In genomic region chr3:192155194-192155593, GRCh38 we compare ENCODE assay signal across 19 cellular contexts.
DNase-seq lines count a peak whose midpoint lies in the region; ATAC-seq, FAIRE-seq and TF ChIP-seq lines count a peak whose summit lies in the region.
"Had no signal": no experiment of that assay in that cellular context is flagged by ENCODE, and none has a peak within 500 bp of the region (broad histone marks: within the 10 kb centered on the region; RNA-seq: fewer than 3 reads in every experiment).

No MANE protein-coding gene starts in this region.

- H3K4me2 ChIP-seq in GM23338 (peak overlapping the region; percentile 76), neural cell (ENCODE audit: low read length) (no peak overlapping the region)

- peak overlapping the region; percentile 52 for H3K4me3 ChIP-seq in GM23338
- peak overlapping the region; percentile 30 for H3K4me3 ChIP-seq in NT2/D1 (ENCODE audit: insufficient read length, low read depth)
- H3K4me3 ChIP-seq in endodermal cell (ENCODE audit: low read length), result peak overlapping the region; percentile 67
- peak overlapping the region; percentile 50 for H3K4me3 ChIP-seq in neural cell (ENCODE audit: low read length)
- H3K4me3 ChIP-seq in left lung, result no peak overlapping the region
- peak overlapping the region in 1 of 4 donors; percentile 17 for H3K4me3 ChIP-seq in pancreas
- H3K4me3 ChIP-seq: right atrium auricular region had no signal

- H3K9ac ChIP-seq in NT2/D1 (ENCODE audit: insufficient read length, low read depth), result no peak overlapping the region
- no peak overlapping the region for H3K9ac ChIP-seq in endodermal cell (ENCODE audit: extremely low read depth, low read length, poor library complexity, severe bottlenecking)
- no peak overlapping the region for H3K9ac ChIP-seq in neural cell (ENCODE audit: low read length)

- FAIRE-seq in pancreas (lab: Jason Lieb, UNC), result no peak

- TF ChIP-seq RAD21 in neural cell (conservative IDR thresholded peaks at IDR 0.05), result no peak

- H3K4me1 Mint-ChIP-seq in GM23338 (peaks cover 16% of the 10 kb centered on the region), endodermal cell (peaks cover 9% of the 10 kb centered on the region)
- H3K4me1 Mint-ChIP-seq: stimulated activated effector memory CD8-positive, alpha-beta T cell treated with anti-CD3 and anti-CD28 coated beads, Interleukin-12 subunit alpha, Interleukin-12 subunit beta, amount 100 ng/mL, for 72 hours had no signal

- H4K20me1 ChIP-seq in GM23338 (replicated peaks; ENCODE audit: insufficient read depth) (no peaks in the 10 kb centered on the region), neural cell (ENCODE audit: insufficient read depth) (no peaks in the 10 kb centered on the region)

- H3K9me3 Mint-ChIP-seq in GM23338, result no peaks in the 10 kb centered on the region
- H3K9me3 Mint-ChIP-seq in endodermal cell, result peaks cover 3% of the 10 kb centered on the region
- H3K9me3 Mint-ChIP-seq: activated naive CD4-positive, alpha-beta T cell treated with anti-CD3 and anti-CD28 coated beads for 36 hours; T-helper 2 cell treated with Interferon-gamma antibody and Interleukin-4, amounts not matched to agents 5 μg/mL and 100 μg/mL, for 36 hours had no signal

- peak overlapping the region; percentile 77 for H3K4me3 Mint-ChIP-seq in GM23338
- H3K4me3 Mint-ChIP-seq in endodermal cell, result peak overlapping the region; percentile 56
- H3K4me3 Mint-ChIP-seq: activated CD8-positive, alpha-beta T cell treated with anti-CD3 and anti-CD28 coated beads, Interleukin-2, amount 10 ng/mL, durations not matched to agents 7 days and 5 days; activated naive CD4-positive, alpha-beta T cell treated with anti-CD3 and anti-CD28 coated beads for 36 hours; stimulated activated effector memory CD8-positive, alpha-beta T cell treated with anti-CD3 and anti-CD28 coated beads, Interleukin-12 subunit alpha, Interleukin-12 subunit beta, amount 100 ng/mL, for 72 hours; T-helper 2 cell treated with Interferon-gamma antibody and Interleukin-4, amounts not matched to agents 5 μg/mL and 100 μg/mL, for 36 hours had no signal

- peak; percentile 34; the same call in 1 of the 3 replicates for ATAC-seq in GM23338
- ATAC-seq in left lung, result no peak
- no peak for ATAC-seq in pancreas
- ATAC-seq: activated CD8-positive, alpha-beta T cell treated with anti-CD3 and anti-CD28 coated beads, Interleukin-2, amount 10 ng/mL, durations not matched to agents 7 days and 5 days; stimulated activated effector memory CD8-positive, alpha-beta T cell treated with anti-CD3 and anti-CD28 coated beads, Interleukin-12 subunit alpha, Interleukin-12 subunit beta, amount 100 ng/mL, for 72 hours had no signal

- H3K27ac Mint-ChIP-seq in GM23338 (peak overlapping the region; percentile 85), endodermal cell (peak overlapping the region; percentile 76)
- H3K27ac Mint-ChIP-seq: activated CD8-positive, alpha-beta T cell treated with anti-CD3 and anti-CD28 coated beads, Interleukin-2, amount 10 ng/mL, durations not matched to agents 7 days and 5 days; activated naive CD4-positive, alpha-beta T cell treated with anti-CD3 and anti-CD28 coated beads for 36 hours; stimulated activated effector memory CD8-positive, alpha-beta T cell treated with anti-CD3 and anti-CD28 coated beads, Interleukin-12 subunit alpha, Interleukin-12 subunit beta, amount 100 ng/mL, for 72 hours; T-helper 2 cell treated with Interferon-gamma antibody and Interleukin-4, amounts not matched to agents 5 μg/mL and 100 μg/mL, for 36 hours had no signal

- no peaks in the 10 kb centered on the region for H3K79me2 ChIP-seq in GM23338 (replicated peaks; ENCODE audit: insufficient read depth)
- no peaks in the 10 kb centered on the region for H3K79me2 ChIP-seq in neural cell (replicated peaks; ENCODE audit: insufficient read depth, low read length)

- H3K9me3 ChIP-seq in NT2/D1 (ENCODE audit: insufficient read depth, low read length) (no peaks in the 10 kb centered on the region), endodermal cell (ENCODE audit: control insufficient read depth, low read length) (no peaks in the 10 kb centered on the region), neural cell (ENCODE audit: low read length) (no peaks in the 10 kb centered on the region), left lung (no peaks in the 10 kb centered on the region), pancreas (no peaks in the 10 kb centered on the region)
- H3K9me3 ChIP-seq: right atrium auricular region had no signal

- H3K27ac ChIP-seq in GM23338 (ENCODE audit: low read depth) (no peak overlapping the region), endodermal cell (ENCODE audit: low read depth, low read length) (no peak overlapping the region), neural cell (ENCODE audit: low read length) (no peak overlapping the region), left lung (no peak overlapping the region), pancreas (no peak overlapping the region)
- H3K27ac ChIP-seq: right atrium auricular region had no signal

- TF ChIP-seq EP300 in neural cell (conservative IDR thresholded peaks at IDR 0.05; ENCODE audit: poor library complexity, severe bottlenecking), result no peak

- peaks cover 3% of the 10 kb centered on the region for H3K27me3 Mint-ChIP-seq in GM23338 (ENCODE audit: insufficient read depth, low read depth, poor library complexity)
- no peaks in the 10 kb centered on the region for H3K27me3 Mint-ChIP-seq in endodermal cell (ENCODE audit: insufficient read depth)

- no peaks in the 10 kb centered on the region for H3F3A ChIP-seq in GM23338 (replicated peaks; ENCODE audit: low read depth)
- no peaks in the 10 kb centered on the region for H3F3A ChIP-seq in neural cell (ENCODE audit: insufficient read depth, low read length, poor library complexity, severe bottlenecking)

- H2AFZ ChIP-seq in GM23338 (peak overlapping the region; percentile 26; the same call in 1 of the 2 replicates), neural cell (ENCODE audit: low read depth, low read length) (no peak overlapping the region)

- WGBS in endodermal cell (ENCODE audit: insufficient coverage in 1 of 2, insufficient read length in 1 of 2), 2 experiments, result 37 to 65% methylated on average over 5 to 7 of the region's 9 CpGs
- WGBS in pancreas, 2 donors, result 30 to 42% methylated on average over 5 to 9 of the region's 9 CpGs

- H3K4me1 ChIP-seq in GM23338 (ENCODE audit: insufficient read depth) (0 out of 2 replicates have a peak, but pooled peaks cover 4% of the 10 kb centered on the region), NT2/D1 (ENCODE audit: insufficient read depth, insufficient read length) (no peaks in the 10 kb centered on the region), endodermal cell (ENCODE audit: control insufficient read depth, insufficient read depth, low read length) (no peaks in the 10 kb centered on the region), left lung (no peaks in the 10 kb centered on the region), pancreas (no peaks in the 10 kb centered on the region)
- H3K4me1 ChIP-seq: right atrium auricular region had no signal

- H3K9me2 ChIP-seq in GM23338 (ENCODE audit: insufficient read depth), result no peaks in the 10 kb centered on the region
- no peaks in the 10 kb centered on the region for H3K9me2 ChIP-seq in neural cell (ENCODE audit: insufficient read depth, low read length)

- H3K27me3 ChIP-seq in GM23338 (ENCODE audit: insufficient read depth), result no peaks in the 10 kb centered on the region
- no peaks in the 10 kb centered on the region for H3K27me3 ChIP-seq in NT2/D1 (ENCODE audit: insufficient read depth, insufficient read length)
- no peaks in the 10 kb centered on the region for H3K27me3 ChIP-seq in endodermal cell (ENCODE audit: control insufficient read depth, insufficient read depth, low read length, poor library complexity, severe bottlenecking)
- H3K27me3 ChIP-seq in neural cell (ENCODE audit: insufficient read depth, low read depth, low read length), result peaks cover 4% of the 10 kb centered on the region
- no peaks in the 10 kb centered on the region for H3K27me3 ChIP-seq in left lung
- no peaks in the 10 kb centered on the region for H3K27me3 ChIP-seq in pancreas
- H3K27me3 ChIP-seq: right atrium auricular region had no signal

- no peak for DNase-seq in GM23338 (ENCODE audit: low spot score)
- no peak for DNase-seq in NT2/D1 (ENCODE audit: low read depth, low spot score)
- no peak for DNase-seq in endodermal cell
- no peak for DNase-seq in left lung
- no peak for DNase-seq in pancreas
- DNase-seq in activated CD8-positive, alpha-beta memory T cell treated with anti-CD3 and anti-CD28 coated beads, Interleukin-2, amount 50 U/mL, for 48 hours, result no peak
- DNase-seq in NK-92 treated with Interleukin-12 subunit alpha and Interleukin-12 subunit beta, amount 100 ng/mL, for 24 hours (lab: John Stamatoyannopoulos, UW), result no peak
- DNase-seq: activated CD8-positive, alpha-beta T cell treated with anti-CD3 and anti-CD28 coated beads, Interleukin-2, amount 10 ng/mL, durations not matched to agents 7 days and 5 days; activated naive CD4-positive, alpha-beta T cell treated with anti-CD3 and anti-CD28 coated beads for 36 hours; C1 segment of cervical spinal cord; cerebellar nuclear complex; EL; NCI-H1105; NCI-H510A treated with DMSO at 0.1 percent for 48 hours; stimulated activated CD4-positive, alpha-beta T cell treated with anti-CD3 and anti-CD28 coated beads, Interleukin-2, amount 100 ng/mL, for 48 hours had no signal

- intact Hi-C loops in left lung (cut with DNase I) (no loop called here), pancreas (cut with DNase I) (no loop called here)

- H3K36me3 Mint-ChIP-seq in GM23338 (ENCODE audit: low read depth) (no peaks in the 10 kb centered on the region), endodermal cell (ENCODE audit: low read depth) (peaks cover 6% of the 10 kb centered on the region)
- H3K36me3 Mint-ChIP-seq: stimulated activated effector memory CD8-positive, alpha-beta T cell treated with anti-CD3 and anti-CD28 coated beads, Interleukin-12 subunit alpha, Interleukin-12 subunit beta, amount 100 ng/mL, for 72 hours had no signal

- no peaks in the 10 kb centered on the region for H3K36me3 ChIP-seq in GM23338 (ENCODE audit: insufficient read depth)
- no peaks in the 10 kb centered on the region for H3K36me3 ChIP-seq in NT2/D1 (ENCODE audit: insufficient read depth, insufficient read length, low read length)
- H3K36me3 ChIP-seq in endodermal cell (ENCODE audit: control insufficient read depth, insufficient read depth, low read length), result no peaks in the 10 kb centered on the region
- no peaks in the 10 kb centered on the region for H3K36me3 ChIP-seq in neural cell (ENCODE audit: insufficient read depth, low read length)
- no peaks in the 10 kb centered on the region for H3K36me3 ChIP-seq in left lung
- H3K36me3 ChIP-seq in pancreas, result no peaks in the 10 kb centered on the region
- H3K36me3 ChIP-seq: right atrium auricular region had no signal

- TF ChIP-seq CTCF in GM23338 (conservative IDR thresholded peaks at IDR 0.05; ENCODE audit: low read depth in 2 of 2), result no peak
- TF ChIP-seq CTCF in endodermal cell (conservative IDR thresholded peaks at IDR 0.05), result no peak
- TF ChIP-seq CTCF in neural cell (IDR thresholded peaks at IDR 0.05; ENCODE audit: poor library complexity, severe bottlenecking), result no peak
- TF ChIP-seq CTCF in left lung (IDR thresholded peaks at IDR 0.05), result no peak
- no peak for TF ChIP-seq CTCF in pancreas (IDR thresholded peaks at IDR 0.05)

TF ChIP-seq in neural cell, 6 proteins besides CTCF, POLR2A, EP300 and RAD21 (continues in another document):
- TF ChIP-seq SMC3 (conservative IDR thresholded peaks at IDR 0.05; ENCODE audit: poor library complexity) (no peak), TAF1 (IDR thresholded peaks at IDR 0.05; ENCODE audit: low read depth) (no peak)

Comparison
In these comparisons a context has a peak if more than half of its experiments do, and no peak if none do; other contexts are left out.
1. H3K4me3 ChIP-seq: peak in GM23338 (single experiment), NT2/D1 (single experiment), endodermal cell (single experiment) and neural cell (single experiment); none in left lung (0 of 2).